Comparison of ENCODE assay signal across 10 cellular contexts in the genomic region with DNA sequence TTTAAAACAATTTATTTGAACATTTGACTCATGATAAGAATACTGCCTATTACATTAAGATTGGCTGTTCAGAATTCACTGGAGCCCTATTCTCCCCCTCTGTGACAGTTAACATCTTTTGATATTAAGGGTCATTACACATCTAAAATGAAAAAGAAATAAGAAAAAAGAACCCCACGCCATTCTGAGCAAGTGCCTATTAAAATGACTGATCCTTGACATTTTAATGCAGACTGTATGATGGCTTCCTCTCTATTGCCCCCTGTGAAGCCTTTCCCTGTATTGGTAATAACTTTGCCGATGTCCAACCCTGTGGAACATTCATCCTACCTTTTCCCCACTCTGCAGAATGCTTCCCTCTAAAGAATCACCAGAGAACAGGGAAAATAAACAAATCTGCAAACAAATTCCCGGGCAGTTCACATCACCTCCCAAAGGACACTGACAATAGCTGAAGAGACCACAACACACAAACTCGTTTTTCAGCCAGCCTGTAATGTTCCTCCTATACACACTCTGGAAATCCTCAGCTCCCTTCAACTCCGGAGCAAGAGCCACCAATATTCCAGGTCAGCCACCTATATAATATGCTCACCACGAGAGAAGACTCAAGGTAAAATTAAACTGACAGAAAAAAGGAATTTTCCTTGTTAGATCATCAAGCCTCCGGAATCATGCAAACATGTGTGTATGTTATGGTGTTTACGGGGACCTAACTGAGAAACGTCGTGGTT. TPM values are rescaled to one million over a fixed set of nuclear protein-coding genes. Genes with fewer than 3 reads are reported as not detected.
DNase-seq lines count a peak whose midpoint lies in the region; ATAC-seq, FAIRE-seq and TF ChIP-seq lines count a peak whose summit lies in the region.
"Had no signal": no experiment of that assay in that cellular context is flagged by ENCODE, and none has a peak within 500 bp of the region (broad histone marks: within the 10 kb centered on the region; RNA-seq: fewer than 3 reads in every experiment).

No MANE protein-coding gene starts in this region.

- 63% methylated on average over 10 of the region's 10 CpGs for WGBS in suprapubic skin

- H3K27me3 ChIP-seq in suprapubic skin = no peaks in the 10 kb centered on the region
- H3K27me3 ChIP-seq in foreskin keratinocyte = no peaks in the 10 kb centered on the region

- H3K4me1 ChIP-seq in suprapubic skin = peaks cover 24% of the 10 kb centered on the region
- H3K4me1 ChIP-seq in foreskin keratinocyte = peaks cover 13% of the 10 kb centered on the region

- H3K9me3 Mint-ChIP-seq in activated T-cell treated with anti-CD3 and anti-CD28 coated beads, Interleukin-2, amount 50 U/mL, for 72 hours = no peaks in the 10 kb centered on the region

- H3K4me3 ChIP-seq in fibroblast of villous mesenchyme (ENCODE audit: low read depth, low read length) (peak overlapping the region; percentile 77), suprapubic skin (peak overlapping the region; percentile 73)

- H3K36me3 Mint-ChIP-seq in activated T-cell treated with anti-CD3 and anti-CD28 coated beads, Interleukin-2, amount 50 U/mL, for 72 hours (ENCODE audit: insufficient read depth in 2 of 2) = peaks cover 5 to 7% of the 10 kb centered on the region in 2 donors
- peaks cover 2% of the 10 kb centered on the region for H3K36me3 Mint-ChIP-seq in T-helper 17 cell (ENCODE audit: low read depth)

- H3K27ac Mint-ChIP-seq in activated T-cell treated with anti-CD3 and anti-CD28 coated beads, Interleukin-2, amount 50 U/mL, for 72 hours = peak overlapping the region; percentile 78
- peak overlapping the region; percentile 91 for H3K27ac Mint-ChIP-seq in T-helper 17 cell

- FAIRE-seq in frontal cortex (lab: Jason Lieb, UNC) = no peak

- H3K27ac ChIP-seq in suprapubic skin (no peak overlapping the region), foreskin keratinocyte (no peak overlapping the region)

- H3K4me1 Mint-ChIP-seq in activated T-cell treated with anti-CD3 and anti-CD28 coated beads, Interleukin-2, amount 50 U/mL, for 72 hours (ENCODE audit: low read depth) = peaks cover 77% of the 10 kb centered on the region
- H3K4me1 Mint-ChIP-seq in T-helper 17 cell = peaks cover 55% of the 10 kb centered on the region

- TF ChIP-seq CTCF in fibroblast of villous mesenchyme (IDR thresholded peaks at IDR 0.05; ENCODE audit: insufficient read depth, low read depth, low read length) (no peak), suprapubic skin (IDR thresholded peaks at IDR 0.05) (no peak), foreskin keratinocyte (conservative IDR thresholded peaks at IDR 0.05) (no peak)

- TF ChIP-seq EP300 in suprapubic skin (IDR thresholded peaks at IDR 0.05) = no peak

- DNase-seq in activated T-cell treated with anti-CD3 and anti-CD28 coated beads, Interleukin-2, amount 50 U/mL, for 72 hours = no peak
- DNase-seq in activated T-cell treated with anti-CD3 and anti-CD28 coated beads, Interleukin-2, amount 50 U/mL, for 48 hours = no peak
- DNase-seq in T-helper 17 cell = no peak
- no peak for DNase-seq in fibroblast of villous mesenchyme (ENCODE audit: low read depth)
- DNase-seq in suprapubic skin (ENCODE audit: low spot score in 2 of 2) = no peak
- DNase-seq in foreskin keratinocyte = no peak
- DNase-seq in frontal cortex (ENCODE audit: low spot score in 2 of 2) = no peak
- DNase-seq in sciatic nerve (ENCODE audit: low spot score) = no peak
- DNase-seq: DMS 273 treated with DMSO at 0.1 percent for 48 hours had no signal

- peak overlapping the region; percentile 91 to 93 for H3K4me3 Mint-ChIP-seq in activated T-cell treated with anti-CD3 and anti-CD28 coated beads, Interleukin-2, amount 50 U/mL, for 72 hours
- H3K4me3 Mint-ChIP-seq in T-helper 17 cell = peak overlapping the region; percentile 97

- intact Hi-C loops in sciatic nerve (cut with DNase I) = no loop called here

- ATAC-seq in activated T-cell treated with anti-CD3 and anti-CD28 coated beads, Interleukin-2, amount 50 U/mL, for 72 hours (replicated peaks in 1 of 2) = no peak
- ATAC-seq in T-helper 17 cell = no peak
- ATAC-seq in foreskin keratinocyte = no peak
- no peak for ATAC-seq in sciatic nerve

- H3K27me3 Mint-ChIP-seq in activated T-cell treated with anti-CD3 and anti-CD28 coated beads, Interleukin-2, amount 50 U/mL, for 72 hours (ENCODE audit: low read depth) = peaks cover 13% of the 10 kb centered on the region
- no peaks in the 10 kb centered on the region for H3K27me3 Mint-ChIP-seq in T-helper 17 cell

- no peaks in the 10 kb centered on the region for H3K9me3 ChIP-seq in T-helper 17 cell (ENCODE audit: control insufficient read depth, low read length, poor library complexity, severe bottlenecking)
- H3K9me3 ChIP-seq in suprapubic skin = no peaks in the 10 kb centered on the region

- H3K36me3 ChIP-seq in suprapubic skin = no peaks in the 10 kb centered on the region

- no peak for TF ChIP-seq POLR2A in suprapubic skin (IDR thresholded peaks at IDR 0.05)

RNA-seq across cellular contexts. Expression of gene NIN, which starts 2.1 kb away (rescaled TPM):
- 10 to 100 TPM; 46.1 to 60.0 TPM for total RNA-seq in activated T-cell treated with anti-CD3 and anti-CD28 coated beads, Interleukin-2, amount 50 U/mL, for 72 hours
- total RNA-seq in T-helper 17 cell = 10 to 100 TPM; 62.2 to 71.6 TPM
- total RNA-seq in fibroblast of villous mesenchyme = 29.8 and 33.2 TPM in 2 replicates
- 10 to 100 TPM; 22.7 to 48.2 (median 36.8) TPM for total RNA-seq in suprapubic skin
- 29.6 and 29.7 TPM in 2 replicates for total RNA-seq in foreskin keratinocyte
- 4.2 and 5.9 TPM in 2 replicates for polyA plus RNA-seq in foreskin keratinocyte
- total RNA-seq in frontal cortex = 44.4 TPM
- 48.2 TPM for total RNA-seq in sciatic nerve

RNA-seq across cellular contexts. Expression of gene ABHD12B, which starts 42.9 kb away (rescaled TPM):
- not detected for total RNA-seq in activated T-cell treated with anti-CD3 and anti-CD28 coated beads, Interleukin-2, amount 50 U/mL, for 72 hours
- total RNA-seq in T-helper 17 cell = not detected
- not detected in 2 replicates for total RNA-seq in fibroblast of villous mesenchyme
- total RNA-seq in suprapubic skin = 10 to 100 TPM in 3 of 4 donors, 1 to 10 TPM in 1; 9.1 to 32.0 (median 25.2) TPM
- total RNA-seq in foreskin keratinocyte = not detected in 2 replicates
- polyA plus RNA-seq in foreskin keratinocyte = not detected in 2 replicates
- total RNA-seq in frontal cortex = not detected
- total RNA-seq in sciatic nerve = not detected
- total RNA-seq: pulmonary artery endothelial cell had no signal
